Comparison of ENCODE assay signal across 3 cellular contexts in genomic region chr6:32759669-32760068, GRCh38.
TF ChIP-seq lines count a peak whose summit lies in the region.

No MANE protein-coding gene starts in this region.

TF ChIP-seq in A549, 52 proteins besides CTCF, POLR2A, EP300 and RAD21:
- TF ChIP-seq HEYL (CRISPR knock-in tag; IDR thresholded peaks at IDR 0.05) (no peak), MAFK (IDR thresholded peaks at IDR 0.05; ENCODE audit: partially characterized antibody) (peak; percentile 46)
TF ChIP-seq in A549: peak in this region for 1.

TF ChIP-seq in IMR-90, 13 proteins besides CTCF, POLR2A, EP300 and RAD21:
- TF ChIP-seq MAFK (IDR thresholded peaks at IDR 0.05; ENCODE audit: low read depth, low read length) (peak; percentile 84), FOS (IDR thresholded peaks at IDR 0.05; ENCODE audit: low read depth, low read length) (no peak), CEBPB (IDR thresholded peaks at IDR 0.05; ENCODE audit: low read depth, low read length) (no peak), BHLHE40 (IDR thresholded peaks at IDR 0.05; ENCODE audit: low read depth, low read length) (no peak), USF2 (IDR thresholded peaks at IDR 0.05; ENCODE audit: low read depth, low read length) (no peak)

TF ChIP-seq in H1, 55 proteins besides CTCF, POLR2A, EP300 and RAD21:
- TF ChIP-seq EGR1 (IDR thresholded peaks at IDR 0.05; ENCODE audit: borderline replicate concordance, low read depth, low read length) (no peak), RFX5 (IDR thresholded peaks at IDR 0.05; ENCODE audit: borderline replicate concordance, low read depth, low read length) (no peak), NRF1 (IDR thresholded peaks at IDR 0.05; ENCODE audit: low read depth, low read length) (no peak), MAFK (IDR thresholded peaks at IDR 0.05; ENCODE audit: low read depth, low read length) (peak; percentile 23; the same call in 1 of the 2 replicates)
